In genomic region chr2:127721978-127722355, GRCh38 we compare ENCODE assay signal across 20 cellular contexts. TPM values are rescaled to one million over a fixed set of nuclear protein-coding genes. Genes with fewer than 3 reads are reported as not detected.
DNase-seq lines count a peak whose midpoint lies in the region; ATAC-seq and TF ChIP-seq lines count a peak whose summit lies in the region.
"Had no signal": no experiment of that assay in that cellular context is flagged by ENCODE, and none has a peak within 500 bp of the region (broad histone marks: within the 10 kb centered on the region; RNA-seq: fewer than 3 reads in every experiment).

No MANE protein-coding gene starts in this region.

- H3K36me3 ChIP-seq in RWPE2 (ENCODE audit: low read depth): peaks cover 85% of the 10 kb centered on the region
- H3K36me3 ChIP-seq: ovary had no signal

- H3K27ac ChIP-seq in RWPE2 (ENCODE audit: poor library complexity, severe bottlenecking): peak overlapping the region; percentile 49
- H3K27ac ChIP-seq: gastroesophageal sphincter, ovary had no signal

- ATAC-seq in Right ventricle myocardium superior (ENCODE audit: poor library complexity) (peak; percentile 39), RWPE2 (ENCODE audit: low read depth) (peak; percentile 92), HG02981 (IDR thresholded peaks at IDR 0.05; ENCODE audit: unreplicated experiment) (no peak), HG02678 (IDR thresholded peaks at IDR 0.05; ENCODE audit: unreplicated experiment) (no peak)
- peak; percentile 28 for ATAC-seq in stimulated activated naive CD8-positive, alpha-beta T cell treated with anti-CD3 and anti-CD28 coated beads, Interleukin-15, Interleukin-2, amounts not matched to agents 100 U/mL and 50 U/mL, for 24 hours
- ATAC-seq: effector memory CD8-positive, alpha-beta T cell; gastroesophageal sphincter; Panc1 had no signal

- peaks cover 18% of the 10 kb centered on the region for H3K4me1 ChIP-seq in RWPE2 (ENCODE audit: insufficient read depth, poor library complexity, severe bottlenecking)

- no peaks in the 10 kb centered on the region for H3K9me3 ChIP-seq in RWPE2 (ENCODE audit: severe bottlenecking)
- H3K9me3 ChIP-seq: gastroesophageal sphincter, ovary had no signal

- H3K27me3 ChIP-seq in RWPE2 (ENCODE audit: insufficient read depth, poor library complexity, severe bottlenecking): no peaks in the 10 kb centered on the region
- H3K27me3 ChIP-seq: gastroesophageal sphincter, ovary had no signal

- TF ChIP-seq CTCF in RWPE2 (IDR thresholded peaks at IDR 0.05; ENCODE audit: poor library complexity, severe bottlenecking) (no peak), foreskin fibroblast (IDR thresholded peaks at IDR 0.05; ENCODE audit: low read depth, low read length) (no peak)

- DNase-seq in Right ventricle myocardium superior (no peak), cardiac septum (ENCODE audit: low spot score) (no peak), RWPE2 (ENCODE audit: low spot score) (no peak), foreskin fibroblast (peak; percentile 14 to 27), NCI-H187 treated with DMSO at 0.1 percent for 48 hours (lab: John Stamatoyannopoulos, UW) (no peak)
- no peak for DNase-seq in stimulated activated naive CD8-positive, alpha-beta T cell treated with anti-CD3 and anti-CD28 coated beads, Interleukin-15, Interleukin-2, amounts not matched to agents 100 U/mL and 50 U/mL, for 24 hours
- DNase-seq: activated CD4-positive, alpha-beta T cell treated with anti-CD3 and anti-CD28 coated beads for 1 hour; activated effector memory CD4-positive, alpha-beta T cell treated with anti-CD3 and anti-CD28 coated beads, Interleukin-2, amount 50 U/mL, for 16 hours; effector memory CD8-positive, alpha-beta T cell; H7; immature natural killer cell; Kasumi-1; NCI-H146; NCI-H526 treated with DMSO at 0.1 percent for 48 hours; ovary; stimulated activated CD4-positive, alpha-beta T cell treated with anti-CD3 and anti-CD28 coated beads, Interleukin-15, amount 100 ng/mL, for 24 hours had no signal

- intact Hi-C loops in Right ventricle myocardium superior (cut with DNase I): no loop called here
- intact Hi-C loops in cardiac septum (cut with DNase I): no loop called here

- no peak overlapping the region for H3K4me3 ChIP-seq in RWPE2 (ENCODE audit: severe bottlenecking)
- H3K4me3 ChIP-seq in foreskin fibroblast (ENCODE audit: low read depth in 1 of 2, low read length in 2 of 2): no peak overlapping the region
- H3K4me3 ChIP-seq: gastroesophageal sphincter, ovary had no signal

RNA-seq across cellular contexts. Expression of gene SFT2D3, which starts 20.7 kb away (rescaled TPM):
- total RNA-seq in Right ventricle myocardium superior: 3.2 TPM
- total RNA-seq in cardiac septum: 3.1 TPM

RNA-seq across cellular contexts. Expression of gene LIMS2, which starts 46.6 kb away (rescaled TPM):
- total RNA-seq in Right ventricle myocardium superior (237 TPM), cardiac septum (207 TPM)

Comparison
In these comparisons a context has a peak if more than half of its experiments do, and no peak if none do; other contexts are left out.
1. ATAC-seq: peak in Right ventricle myocardium superior (single experiment), RWPE2 (single experiment) and stimulated activated naive CD8-positive, alpha-beta T cell treated with anti-CD3 and anti-CD28 coated beads, Interleukin-15, Interleukin-2, amounts not matched to agents 100 U/mL and 50 U/mL, for 24 hours (single experiment); none in HG02981 (single experiment) and HG02678 (single experiment).
2. DNase-seq: peak in foreskin fibroblast (2 of 2); none in Right ventricle myocardium superior (single experiment), cardiac septum (single experiment), RWPE2 (single experiment), stimulated activated naive CD8-positive, alpha-beta T cell treated with anti-CD3 and anti-CD28 coated beads, Interleukin-15, Interleukin-2, amounts not matched to agents 100 U/mL and 50 U/mL, for 24 hours (single experiment) and NCI-H187 treated with DMSO at 0.1 percent for 48 hours (single experiment).